11 cellular contexts compared by ENCODE assay signal in genomic region chr14:29650554-29651269, GRCh38.
"Had no signal": no experiment of that assay in that cellular context is flagged by ENCODE, and none has a peak within 500 bp of the region (broad histone marks: within the 10 kb centered on the region; RNA-seq: fewer than 3 reads in every experiment).

No MANE protein-coding gene starts in this region.

- H3K27me3 ChIP-seq: stomach, uterus had no signal

- H3K27me3 Mint-ChIP-seq: central memory CD8-positive, alpha-beta T cell had no signal

- H3K4me3 Mint-ChIP-seq: central memory CD8-positive, alpha-beta T cell; natural killer cell had no signal

- H3K36me3 ChIP-seq: stomach, uterus had no signal

- H3K9me3 ChIP-seq: uterus had no signal

- H3K4me1 ChIP-seq: uterus had no signal

- H3K27ac Mint-ChIP-seq: natural killer cell had no signal

- ATAC-seq: left cardiac atrium, natural killer cell had no signal

- H3K4me1 Mint-ChIP-seq: central memory CD8-positive, alpha-beta T cell; natural killer cell had no signal

- DNase-seq: activated CD4-positive, alpha-beta T cell treated with anti-CD3 and anti-CD28 coated beads for 48 hours; activated naive CD4-positive, alpha-beta T cell treated with Interleukin-2 at 50 U/mL for 16 hours; effector memory CD4-positive, alpha-beta T cell; hypothalamus; left cardiac atrium; natural killer cell; occipital lobe; stimulated activated CD4-positive, alpha-beta T cell treated with anti-CD3 and anti-CD28 coated beads, Interleukin-4, amount 100 ng/mL, for 4 hours; stomach; uterus had no signal

- H3K4me3 ChIP-seq: stomach, uterus had no signal

- H3K27ac ChIP-seq: stomach, uterus had no signal
